In the genomic region with DNA sequence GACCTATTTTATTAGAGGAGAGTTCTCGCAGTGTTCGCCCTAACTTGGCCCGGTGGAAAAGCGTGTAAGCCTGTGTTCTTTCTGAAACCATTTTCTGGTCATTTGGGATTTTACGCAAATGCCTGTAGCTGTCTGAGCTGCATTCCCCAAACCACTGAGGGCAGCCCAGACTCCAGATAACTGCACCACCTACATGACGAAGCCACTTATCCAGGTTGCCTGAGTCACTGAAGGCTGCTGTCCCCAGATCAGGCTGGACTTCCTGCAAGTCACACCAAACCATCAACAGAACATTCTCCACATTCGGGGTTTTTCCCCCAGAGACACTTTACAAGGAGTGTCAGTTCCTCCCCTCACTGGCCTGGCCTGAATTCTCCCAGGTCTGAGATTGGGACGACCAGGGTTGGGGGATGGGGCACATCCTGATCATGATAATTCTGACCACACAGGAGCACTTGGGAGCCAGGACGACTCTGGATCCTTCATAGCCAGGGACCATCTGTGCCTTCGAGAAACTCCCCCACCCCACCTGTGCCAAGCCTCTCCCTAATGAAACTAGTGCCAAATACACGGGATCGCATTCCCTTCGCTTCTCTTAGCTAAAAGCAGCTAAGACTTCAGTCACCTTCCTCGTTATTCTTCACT, we compare ENCODE assay signal across 1 cellular context.
TF ChIP-seq lines count a peak whose summit lies in the region.

No MANE protein-coding gene starts in this region.

TF ChIP-seq in HepG2, 621 proteins besides CTCF, POLR2A, EP300 and RAD21:
- TF ChIP-seq HOXA7 (CRISPR knock-in tag; IDR thresholded peaks at IDR 0.05) (no peak), TBX3 (IDR thresholded peaks at IDR 0.05; ENCODE audit: borderline replicate concordance) (no peak), HMGXB4 (CRISPR knock-in tag; IDR thresholded peaks at IDR 0.05; ENCODE audit: borderline replicate concordance in 1 of 2, low read depth in 1 of 2) (no peak), SP2 (CRISPR knock-in tag; IDR thresholded peaks at IDR 0.05) (no peak), LBX2 (CRISPR knock-in tag; IDR thresholded peaks at IDR 0.05; ENCODE audit: borderline replicate concordance) (no peak), NFRKB (IDR thresholded peaks at IDR 0.05) (no peak), HNRNPH1 (optimal IDR thresholded peaks at IDR 0.05; ENCODE audit: low read depth, low read length) (no peak), UBTF (CRISPR knock-in tag; IDR thresholded peaks at IDR 0.05) (no peak), TFDP1 (CRISPR knock-in tag; IDR thresholded peaks at IDR 0.05; ENCODE audit: borderline replicate concordance) (no peak), ZNF790 (CRISPR knock-in tag; IDR thresholded peaks at IDR 0.05; ENCODE audit: borderline replicate concordance) (no peak), GZF1 (CRISPR knock-in tag; IDR thresholded peaks at IDR 0.05) (no peak), ZNF850 (CRISPR knock-in tag; conservative IDR thresholded peaks at IDR 0.05) (no peak), ZNF672 (CRISPR knock-in tag; IDR thresholded peaks at IDR 0.05) (no peak), TRIM22 (IDR thresholded peaks at IDR 0.05) (no peak), PAXIP1 (CRISPR knock-in tag; conservative IDR thresholded peaks at IDR 0.05) (no peak)
- TF ChIP-seq, protein P1, sequence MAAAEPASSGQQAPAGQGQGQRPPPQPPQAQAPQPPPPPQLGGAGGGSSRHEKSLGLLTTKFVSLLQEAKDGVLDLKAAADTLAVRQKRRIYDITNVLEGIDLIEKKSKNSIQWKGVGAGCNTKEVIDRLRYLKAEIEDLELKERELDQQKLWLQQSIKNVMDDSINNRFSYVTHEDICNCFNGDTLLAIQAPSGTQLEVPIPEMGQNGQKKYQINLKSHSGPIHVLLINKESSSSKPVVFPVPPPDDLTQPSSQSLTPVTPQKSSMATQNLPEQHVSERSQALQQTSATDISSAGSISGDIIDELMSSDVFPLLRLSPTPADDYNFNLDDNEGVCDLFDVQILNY (CRISPR knock-in tag; conservative IDR thresholded peaks at IDR 0.05), result no peak
- TF ChIP-seq, protein P2, sequence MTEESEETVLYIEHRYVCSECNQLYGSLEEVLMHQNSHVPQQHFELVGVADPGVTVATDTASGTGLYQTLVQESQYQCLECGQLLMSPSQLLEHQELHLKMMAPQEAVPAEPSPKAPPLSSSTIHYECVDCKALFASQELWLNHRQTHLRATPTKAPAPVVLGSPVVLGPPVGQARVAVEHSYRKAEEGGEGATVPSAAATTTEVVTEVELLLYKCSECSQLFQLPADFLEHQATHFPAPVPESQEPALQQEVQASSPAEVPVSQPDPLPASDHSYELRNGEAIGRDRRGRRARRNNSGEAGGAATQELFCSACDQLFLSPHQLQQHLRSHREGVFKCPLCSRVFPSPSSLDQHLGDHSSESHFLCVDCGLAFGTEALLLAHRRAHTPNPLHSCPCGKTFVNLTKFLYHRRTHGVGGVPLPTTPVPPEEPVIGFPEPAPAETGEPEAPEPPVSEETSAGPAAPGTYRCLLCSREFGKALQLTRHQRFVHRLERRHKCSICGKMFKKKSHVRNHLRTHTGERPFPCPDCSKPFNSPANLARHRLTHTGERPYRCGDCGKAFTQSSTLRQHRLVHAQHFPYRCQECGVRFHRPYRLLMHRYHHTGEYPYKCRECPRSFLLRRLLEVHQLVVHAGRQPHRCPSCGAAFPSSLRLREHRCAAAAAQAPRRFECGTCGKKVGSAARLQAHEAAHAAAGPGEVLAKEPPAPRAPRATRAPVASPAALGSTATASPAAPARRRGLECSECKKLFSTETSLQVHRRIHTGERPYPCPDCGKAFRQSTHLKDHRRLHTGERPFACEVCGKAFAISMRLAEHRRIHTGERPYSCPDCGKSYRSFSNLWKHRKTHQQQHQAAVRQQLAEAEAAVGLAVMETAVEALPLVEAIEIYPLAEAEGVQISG (CRISPR knock-in tag; IDR thresholded peaks at IDR 0.05), result no peak
- TF ChIP-seq, protein P3, sequence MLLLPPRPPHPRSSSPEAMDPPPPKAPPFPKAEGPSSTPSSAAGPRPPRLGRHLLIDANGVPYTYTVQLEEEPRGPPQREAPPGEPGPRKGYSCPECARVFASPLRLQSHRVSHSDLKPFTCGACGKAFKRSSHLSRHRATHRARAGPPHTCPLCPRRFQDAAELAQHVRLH (CRISPR knock-in tag; IDR thresholded peaks at IDR 0.05; ENCODE audit: borderline replicate concordance, low read depth), result no peak
TF ChIP-seq in HepG2: peak in this region for 0.
